In the genomic region with DNA sequence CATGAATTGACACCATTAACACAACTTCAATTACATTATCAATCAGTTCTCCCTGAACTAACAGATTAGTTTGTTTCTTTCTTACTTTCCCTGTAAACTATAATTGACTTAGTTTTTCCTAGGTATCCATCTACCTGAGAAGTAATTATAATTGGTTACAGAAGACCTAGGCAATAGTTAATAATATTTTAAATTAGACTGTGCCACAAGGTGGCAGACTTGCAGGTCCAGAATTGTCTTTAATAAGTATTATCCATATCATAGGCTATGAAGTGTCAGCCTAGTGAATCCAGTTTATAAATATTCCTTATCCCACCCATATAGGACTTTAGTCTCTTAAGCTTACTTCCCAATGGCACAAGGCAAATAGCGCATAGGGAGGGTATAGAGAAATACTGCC, we compare ENCODE assay signal across 13 cellular contexts. TPM values are rescaled to one million over a fixed set of nuclear protein-coding genes. Genes with fewer than 3 reads are reported as not detected.
DNase-seq lines count a peak whose midpoint lies in the region; ATAC-seq and TF ChIP-seq lines count a peak whose summit lies in the region.
"Had no signal": no experiment of that assay in that cellular context is flagged by ENCODE, and none has a peak within 500 bp of the region (broad histone marks: within the 10 kb centered on the region; RNA-seq: fewer than 3 reads in every experiment).

No MANE protein-coding gene starts in this region.

- TF ChIP-seq CTCF in OCI-LY1 (IDR thresholded peaks at IDR 0.05; ENCODE audit: low read length) (peak; percentile 20; the same call in 1 of the 2 replicates), endodermal cell (conservative IDR thresholded peaks at IDR 0.05) (peak; percentile 59), suprapubic skin (IDR thresholded peaks at IDR 0.05) (no peak)

- H3K9me3 Mint-ChIP-seq in endodermal cell, result no peaks in the 10 kb centered on the region

- peaks cover 4% of the 10 kb centered on the region for H3K4me1 Mint-ChIP-seq in endodermal cell

- H3F3A ChIP-seq in OCI-LY1 (ENCODE audit: insufficient read depth, low read length), result no peaks in the 10 kb centered on the region

- H3K4me2 ChIP-seq in OCI-LY1 (ENCODE audit: low read length), result no peak overlapping the region

- H3K9ac ChIP-seq in OCI-LY1 (ENCODE audit: low read length), result no peak overlapping the region
- H3K9ac ChIP-seq in endodermal cell (ENCODE audit: extremely low read depth, low read length, poor library complexity, severe bottlenecking), result no peak overlapping the region

- no peaks in the 10 kb centered on the region for H3K36me3 Mint-ChIP-seq in endodermal cell (ENCODE audit: low read depth)

- TF ChIP-seq POLR2A in suprapubic skin (IDR thresholded peaks at IDR 0.05), result no peak

- no peaks in the 10 kb centered on the region for H3K27me3 Mint-ChIP-seq in endodermal cell (ENCODE audit: insufficient read depth)

- no peak for ATAC-seq in HG03469 (IDR thresholded peaks at IDR 0.05; ENCODE audit: unreplicated experiment)
- ATAC-seq: activated CD8-positive, alpha-beta T cell treated with anti-CD3 and anti-CD28 coated beads, Interleukin-2, amount 10 ng/mL, durations not matched to agents 7 days and 5 days had no signal

- H3K4me1 ChIP-seq in OCI-LY1 (ENCODE audit: insufficient read depth, low read length, severe bottlenecking) (no peaks in the 10 kb centered on the region), endodermal cell (ENCODE audit: control insufficient read depth, insufficient read depth, low read length) (no peaks in the 10 kb centered on the region), suprapubic skin (no peaks in the 10 kb centered on the region)

- no peaks in the 10 kb centered on the region for H4K20me1 ChIP-seq in OCI-LY1 (ENCODE audit: insufficient read depth, low read length)

- DNase-seq in NCI-H526 (lab: John Stamatoyannopoulos, UW) (peak; percentile 16 to 31), NCI-H526 treated with DMSO at 0.1 percent for 48 hours (lab: John Stamatoyannopoulos, UW) (no peak), endodermal cell (no peak), renal cortical epithelial cell (ENCODE audit: low read depth) (peak; percentile 22), suprapubic skin (ENCODE audit: low spot score in 2 of 2) (no peak), UCSD-AML1 (lab: John Stamatoyannopoulos, UW; ENCODE audit: unreplicated experiment) (no peak)
- DNase-seq: activated CD8-positive, alpha-beta T cell treated with anti-CD3 and anti-CD28 coated beads, Interleukin-2, amount 10 ng/mL, durations not matched to agents 7 days and 5 days; amniotic stem cell had no signal

- H3K4me3 ChIP-seq in OCI-LY1 (ENCODE audit: low read depth, low read length, poor library complexity, severe bottlenecking), result no peak overlapping the region
- H3K4me3 ChIP-seq in endodermal cell (ENCODE audit: low read length), result no peak overlapping the region
- no peak overlapping the region for H3K4me3 ChIP-seq in suprapubic skin
- H3K4me3 ChIP-seq: lung, skin epidermis had no signal

- WGBS in endodermal cell (ENCODE audit: insufficient coverage in 1 of 2, insufficient read length in 1 of 2), 2 experiments, result 88% methylated on average over 1 of the region's 1 CpG; no CpG with 5 or more reads in 1 of the 2 experiments
- 76% methylated on average over 1 of the region's 1 CpG for whole genome bisulfite sequencing in suprapubic skin

- no peak overlapping the region for H3K4me3 Mint-ChIP-seq in endodermal cell
- H3K4me3 Mint-ChIP-seq: activated CD8-positive, alpha-beta T cell treated with anti-CD3 and anti-CD28 coated beads, Interleukin-2, amount 10 ng/mL, durations not matched to agents 7 days and 5 days had no signal

- no peaks in the 10 kb centered on the region for H3K36me3 ChIP-seq in OCI-LY1 (ENCODE audit: insufficient read depth, low read length)
- H3K36me3 ChIP-seq in endodermal cell (ENCODE audit: control insufficient read depth, insufficient read depth, low read length), result no peaks in the 10 kb centered on the region
- no peaks in the 10 kb centered on the region for H3K36me3 ChIP-seq in suprapubic skin

- H3K27ac ChIP-seq in OCI-LY1 (ENCODE audit: low read depth, low read length, poor library complexity, severe bottlenecking) (no peak overlapping the region), endodermal cell (ENCODE audit: low read depth, low read length) (no peak overlapping the region), suprapubic skin (no peak overlapping the region)
- H3K27ac ChIP-seq: skin epidermis had no signal

- H3K27me3 ChIP-seq in OCI-LY1 (ENCODE audit: insufficient read depth, low read length), result no peaks in the 10 kb centered on the region
- no peaks in the 10 kb centered on the region for H3K27me3 ChIP-seq in endodermal cell (ENCODE audit: control insufficient read depth, insufficient read depth, low read length, poor library complexity, severe bottlenecking)
- no peaks in the 10 kb centered on the region for H3K27me3 ChIP-seq in suprapubic skin

- H3K79me2 ChIP-seq in OCI-LY1 (ENCODE audit: insufficient read depth, low read length), result no peaks in the 10 kb centered on the region

- no peak overlapping the region for H3K27ac Mint-ChIP-seq in endodermal cell
- H3K27ac Mint-ChIP-seq: activated CD8-positive, alpha-beta T cell treated with anti-CD3 and anti-CD28 coated beads, Interleukin-2, amount 10 ng/mL, durations not matched to agents 7 days and 5 days had no signal

- no peak overlapping the region for H2AFZ ChIP-seq in OCI-LY1 (ENCODE audit: low read length)

- no peak for TF ChIP-seq EP300 in suprapubic skin (IDR thresholded peaks at IDR 0.05)

- H3K9me3 ChIP-seq in OCI-LY1 (ENCODE audit: low read length), result no peaks in the 10 kb centered on the region
- no peaks in the 10 kb centered on the region for H3K9me3 ChIP-seq in endodermal cell (ENCODE audit: control insufficient read depth, low read length)
- no peaks in the 10 kb centered on the region for H3K9me3 ChIP-seq in suprapubic skin

- no peaks in the 10 kb centered on the region for H3K9me2 ChIP-seq in OCI-LY1 (ENCODE audit: low read depth, low read length)

RNA-seq across cellular contexts. Expression of gene FAM47B, which starts 48.9 kb away (rescaled TPM):
- total RNA-seq in endodermal cell, result not detected
- polyA plus RNA-seq in endodermal cell (2013, experiment 1 of 2), result not detected
- polyA plus RNA-seq in endodermal cell (2013, experiment 2 of 2), result not detected
- total RNA-seq in renal cortical epithelial cell, result not detected in 2 replicates
- total RNA-seq in suprapubic skin, result not detected
- total RNA-seq: activated CD8-positive, alpha-beta T cell treated with anti-CD3 and anti-CD28 coated beads, Interleukin-2, amount 10 ng/mL, durations not matched to agents 7 days and 5 days; frontal cortex; lung had no signal
- polyA plus RNA-seq: lung had no signal

Comparison
In these comparisons a context has a peak if more than half of its experiments do, and no peak if none do; other contexts are left out.
1. DNase-seq: peak in NCI-H526 (2 of 2) and renal cortical epithelial cell (single experiment); none in NCI-H526 treated with DMSO at 0.1 percent for 48 hours (single experiment), endodermal cell (single experiment), suprapubic skin (0 of 2) and UCSD-AML1 (single experiment).
2. CTCF ChIP-seq: peak in OCI-LY1 (single experiment) and endodermal cell (single experiment); none in suprapubic skin (0 of 2).